ENCODE assay signal across 25 cellular contexts in the genomic region with DNA sequence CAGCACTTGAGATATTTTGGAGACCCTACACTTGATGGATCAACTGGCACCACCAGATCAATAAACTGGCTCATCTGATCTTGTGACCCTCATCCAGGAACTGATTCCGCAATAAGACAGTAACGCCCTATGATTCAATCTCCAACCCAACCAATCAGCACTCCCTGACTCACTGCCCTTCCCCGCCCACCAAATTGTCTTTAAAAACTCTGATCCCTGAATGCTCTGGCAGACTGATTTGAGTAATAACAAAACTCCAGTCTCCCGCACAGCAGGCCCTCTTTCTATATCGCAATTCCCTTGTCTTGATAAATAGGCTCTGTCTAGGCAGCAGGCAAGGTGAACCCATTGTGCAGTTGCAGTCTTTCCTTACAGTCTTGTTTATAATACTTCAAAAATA.
A peak's percentile ranks its signal among the peaks of the same experiment; 100 is the strongest.
DNase-seq lines count a peak whose midpoint lies in the region; ATAC-seq, FAIRE-seq and TF ChIP-seq lines count a peak whose summit lies in the region.
"Had no signal": no experiment of that assay in that cellular context is flagged by ENCODE, and none has a peak within 500 bp of the region (broad histone marks: within the 10 kb centered on the region; RNA-seq: fewer than 3 reads in every experiment).

No MANE protein-coding gene starts in this region.

- H3K27me3 Mint-ChIP-seq in MCF 10A (ENCODE audit: insufficient read depth, unreplicated experiment) = no peaks in the 10 kb centered on the region

- FAIRE-seq in bronchial epithelial cell (lab: Jason Lieb, UNC) = no peak
- FAIRE-seq: G401.6, GM18507, HepG2 had no signal

- H3K4me3 ChIP-seq in breast epithelium (no peak overlapping the region), bronchial epithelial cell (ENCODE audit: low read depth, low read length) (no peak overlapping the region), heart right ventricle (no peak overlapping the region)
- H3K4me3 ChIP-seq: BLaER1, HAP-1, Peyer's patch had no signal

- no peak overlapping the region for H3K27ac Mint-ChIP-seq in MCF 10A (ENCODE audit: low read depth, unreplicated experiment)
- H3K27ac Mint-ChIP-seq: CD8-positive, alpha-beta T cell had no signal

- DNase-seq in MCF 10A (ENCODE audit: unreplicated experiment) = peak; percentile 17
- DNase-seq in breast epithelium (ENCODE audit: low spot score in 2 of 2) = no peak
- DNase-seq in bronchial epithelial cell (ENCODE audit: low read depth) = peak; percentile 5
- DNase-seq in iPS DF 4.7 (ENCODE audit: extremely low read depth, low spot score) = peak; percentile 46
- no peak for DNase-seq in heart right ventricle
- no peak for DNase-seq in activated CD4-positive, alpha-beta T cell treated with anti-CD3 and anti-CD28 coated beads, Interleukin-2, amount 50 U/mL, for 4 hours
- no peak for DNase-seq in Right ventricle myocardium inferior (ENCODE audit: missing footprints)
- DNase-seq: 8988T; CD8-positive, alpha-beta T cell; DMS79; NCI-H1105; NCI-H1694; NCI-H226; NCI-H524 treated with DMSO at 0.1 percent for 48 hours; Peyer's patch; SHP77 treated with DMSO at 0.1 percent for 48 hours had no signal

- CTCF ChIA-PET in MCF 10A (lab: Yijun Ruan, JAX) = no interaction called here

- H3K4me3 Mint-ChIP-seq in MCF 10A (ENCODE audit: unreplicated experiment) = no peak overlapping the region
- H3K4me3 Mint-ChIP-seq: CD8-positive, alpha-beta T cell had no signal

- peaks cover 15% of the 10 kb centered on the region for H3K9me3 Mint-ChIP-seq in MCF 10A (ENCODE audit: unreplicated experiment)
- H3K9me3 Mint-ChIP-seq: CD8-positive, alpha-beta T cell had no signal

- TF ChIP-seq CTCF in MCF 10A (IDR thresholded peaks at IDR 0.05; ENCODE audit: unreplicated experiment) (no peak), breast epithelium (IDR thresholded peaks at IDR 0.05) (no peak), bronchial epithelial cell (IDR thresholded peaks at IDR 0.05; ENCODE audit: insufficient read depth, low read length, severe bottlenecking) (no peak), heart right ventricle (IDR thresholded peaks at IDR 0.05) (no peak)

- no peaks in the 10 kb centered on the region for H3K9me3 ChIP-seq in breast epithelium
- peaks cover 0 to 4% (median 0%) of the 10 kb centered on the region in 11 donors for H3K9me3 ChIP-seq in heart right ventricle
- H3K9me3 ChIP-seq: BLaER1, HAP-1, Peyer's patch had no signal

- BruUV-seq in MCF 10A (replicated peaks; lab: Mats Ljungman, UMichigan) = no TSS peak

- intact Hi-C loops in MCF 10A (cut with micrococcal nuclease) = no loop called here
- intact Hi-C loops in breast epithelium (cut with DNase I; ENCODE audit: low total_unique reads) = no loop called here
- intact Hi-C loops in heart right ventricle (cut with DNase I) = no loop called here
- intact Hi-C loops in Right ventricle myocardium inferior (cut with DNase I) = no loop called here

- H3K36me3 ChIP-seq in breast epithelium (no peaks in the 10 kb centered on the region), bronchial epithelial cell (ENCODE audit: control insufficient read depth, insufficient read depth, low read length) (no peaks in the 10 kb centered on the region), heart right ventricle (no peaks in the 10 kb centered on the region)
- H3K36me3 ChIP-seq: BLaER1, HAP-1, Peyer's patch had no signal

- no peaks in the 10 kb centered on the region for H3K4me1 ChIP-seq in breast epithelium
- no peaks in the 10 kb centered on the region for H3K4me1 ChIP-seq in heart right ventricle
- H3K4me1 ChIP-seq: BLaER1, HAP-1, Peyer's patch had no signal

- no peaks in the 10 kb centered on the region for H3K36me3 Mint-ChIP-seq in MCF 10A (ENCODE audit: insufficient read depth, unreplicated experiment)
- H3K36me3 Mint-ChIP-seq: CD8-positive, alpha-beta T cell had no signal

- no peak overlapping the region for H3K27ac ChIP-seq in breast epithelium
- H3K27ac ChIP-seq in heart right ventricle = no peak overlapping the region
- H3K27ac ChIP-seq: BLaER1, HL-60, KMS-11, Peyer's patch had no signal

- H3K27me3 ChIP-seq in breast epithelium (no peaks in the 10 kb centered on the region), bronchial epithelial cell (ENCODE audit: control insufficient read depth, insufficient read depth, low read length) (no peaks in the 10 kb centered on the region), heart right ventricle (no peaks in the 10 kb centered on the region)
- H3K27me3 ChIP-seq: BLaER1, Peyer's patch had no signal

- ATAC-seq in heart right ventricle (no peak), GM18858 (IDR thresholded peaks at IDR 0.05; ENCODE audit: unreplicated experiment) (no peak), Right ventricle myocardium inferior (no peak)
- ATAC-seq: CD8-positive, alpha-beta T cell; HepG2; SK-N-SH treated with all-trans-retinoic acid at 6 μM for 48 hours had no signal

- H3K4me1 Mint-ChIP-seq in MCF 10A (ENCODE audit: insufficient read depth, unreplicated experiment) = peaks cover 14% of the 10 kb centered on the region

- no peak for TF ChIP-seq POLR2A in breast epithelium (IDR thresholded peaks at IDR 0.05)

- POLR2A ChIA-PET in MCF 10A (lab: Yijun Ruan, JAX) = no interaction called here

- 90 to 91% methylated on average over 5 of the region's 5 CpGs for WGBS in heart right ventricle, 2 donors

Comparison
In these comparisons a context has a peak if more than half of its experiments do, and no peak if none do; other contexts are left out.
1. DNase-seq: peak in MCF 10A (single experiment), bronchial epithelial cell (single experiment) and iPS DF 4.7 (single experiment); none in breast epithelium (0 of 2), heart right ventricle (0 of 2), activated CD4-positive, alpha-beta T cell treated with anti-CD3 and anti-CD28 coated beads, Interleukin-2, amount 50 U/mL, for 4 hours (0 of 2) and Right ventricle myocardium inferior (single experiment).